Comparison of ENCODE assay signal across 9 cellular contexts in genomic region chr13:51804295-51805172, GRCh38. TPM values are rescaled to one million over a fixed set of nuclear protein-coding genes. Genes with fewer than 3 reads are reported as not detected.
DNase-seq lines count a peak whose midpoint lies in the region; ATAC-seq and TF ChIP-seq lines count a peak whose summit lies in the region.
"Had no signal": no experiment of that assay in that cellular context is flagged by ENCODE, and none has a peak within 500 bp of the region (broad histone marks: within the 10 kb centered on the region; RNA-seq: fewer than 3 reads in every experiment).

No MANE protein-coding gene starts in this region.

- no peak for ATAC-seq in IMR-90 (ENCODE audit: low read depth)

- peaks cover 4% of the 10 kb centered on the region; the same call in 1 of the 2 replicates for H3K9me1 ChIP-seq in IMR-90 (ENCODE audit: insufficient read depth, low read length)

- H3K4me1 Mint-ChIP-seq in activated T-helper 1 cell treated with anti-CD3 and anti-CD28 coated beads, Interleukin-12 subunit alpha, Interleukin-12 subunit beta, Interleukin-2, Interleukin-4 antibody, amounts not matched to agents 30 ng/mL and 10 ng/mL and 1 ng/mL, durations not matched to agents 14 hours and 24 hours and 36 hours (ENCODE audit: low read depth), result peaks cover 49% of the 10 kb centered on the region

- H3K4me2 ChIP-seq in BLaER1, result peak overlapping the region; percentile 89
- H3K4me2 ChIP-seq in IMR-90 (ENCODE audit: low read depth, low read length), result peak overlapping the region; percentile 45

- peak overlapping the region; percentile 94 for H3K27ac Mint-ChIP-seq in activated T-helper 1 cell treated with anti-CD3 and anti-CD28 coated beads, Interleukin-12 subunit alpha, Interleukin-12 subunit beta, Interleukin-2, Interleukin-4 antibody, amounts not matched to agents 30 ng/mL and 10 ng/mL and 1 ng/mL, durations not matched to agents 14 hours and 24 hours and 36 hours

- dilution Hi-C loops in IMR-90 (cut with HindIII; ENCODE audit: low sequenced_read_pairs, unreplicated experiment), result no loop called here

- no peak for TF ChIP-seq CTCF in IMR-90 (conservative IDR thresholded peaks at IDR 0.05; ENCODE audit: low read depth, low read length)
- peak in 1 of 4 experiments; percentile 5 for TF ChIP-seq CTCF in prostate gland (IDR thresholded peaks at IDR 0.05)

- 12% methylated on average over 17 of the region's 31 CpGs; no CpG with 5 or more reads in 1 of the 2 experiments for whole genome bisulfite sequencing in IMR-90 (ENCODE audit: extremely low coverage in 2 of 2, insufficient read length in 1 of 2), 2 experiments
- 17% methylated on average over 31 of the region's 31 CpGs for WGBS in prostate gland

- peak overlapping the region; percentile 87; the same call in 1 of the 2 replicates for H3K23ac ChIP-seq in IMR-90 (ENCODE audit: low read depth, low read length)

- no peak for TF ChIP-seq RAD21 in IMR-90 (IDR thresholded peaks at IDR 0.05; ENCODE audit: low read length)

- H4K8ac ChIP-seq in IMR-90 (ENCODE audit: low read depth in 2 of 2, low read length in 2 of 2), result peak overlapping the region; percentile 73 to 92

- H3K79me1 ChIP-seq in IMR-90 (ENCODE audit: low read depth in 1 of 2, low read length in 2 of 2), result peaks cover 0 to 9% of the 10 kb centered on the region in 2 experiments; a peak in 1 of 4 replicates

- no peaks in the 10 kb centered on the region for H3K9me3 Mint-ChIP-seq in activated T-helper 1 cell treated with anti-CD3 and anti-CD28 coated beads, Interleukin-12 subunit alpha, Interleukin-12 subunit beta, Interleukin-2, Interleukin-4 antibody, amounts not matched to agents 30 ng/mL and 10 ng/mL and 1 ng/mL, durations not matched to agents 14 hours and 24 hours and 36 hours

- intact Hi-C loops in IMR-90 (cut with micrococcal nuclease) (loop anchor here (5.0 to 10.0 kb wide), 2 partner anchors 352 to 580 kb away; partner anchors contain the start of genes FAM124A and INTS6), prostate gland (cut with DNase I) (no loop called here)
- intact Hi-C loops in activated T-helper 1 cell treated with anti-CD3 and anti-CD28 coated beads, Interleukin-12 subunit alpha, Interleukin-12 subunit beta, Interleukin-2, Interleukin-4 antibody, amounts not matched to agents 30 ng/mL and 10 ng/mL and 1 ng/mL, durations not matched to agents 14 hours and 24 hours and 36 hours (cut with micrococcal nuclease), result loop anchor here (1.0 to 10.0 kb wide), 8 partner anchors 11 to 1440 kb away; partner anchors contain the start of genes ALG11, CKAP2 and TMEM272

- H2BK120ac ChIP-seq in IMR-90 (ENCODE audit: low read depth, low read length), result peak overlapping the region; percentile 25; the same call in 1 of the 2 replicates

- in situ Hi-C loops in IMR-90 (cut with MboI; ENCODE audit: low sequenced_read_pairs), result no loop called here

- H3K4me1 ChIP-seq in BLaER1 (peaks cover 58% of the 10 kb centered on the region), IMR-90 (ENCODE audit: control insufficient read depth, insufficient read depth, low read length) (peaks cover 4% of the 10 kb centered on the region), prostate gland (replicated peaks) (peaks cover 18% of the 10 kb centered on the region)

- no peaks in the 10 kb centered on the region for H3K27me3 ChIP-seq in BLaER1
- no peaks in the 10 kb centered on the region for H3K27me3 ChIP-seq in IMR-90 (ENCODE audit: control insufficient read depth, insufficient read depth, low read length)
- no peaks in the 10 kb centered on the region for H3K27me3 ChIP-seq in prostate gland (replicated peaks; ENCODE audit: insufficient read depth)

- no peak overlapping the region for H2BK15ac ChIP-seq in IMR-90 (ENCODE audit: low read depth, low read length)

- CTCF ChIA-PET in IMR-90 (lab: Yijun Ruan, JAX), result no interaction called here

- peak overlapping the region; percentile 90 for H3K4me3 Mint-ChIP-seq in activated T-helper 1 cell treated with anti-CD3 and anti-CD28 coated beads, Interleukin-12 subunit alpha, Interleukin-12 subunit beta, Interleukin-2, Interleukin-4 antibody, amounts not matched to agents 30 ng/mL and 10 ng/mL and 1 ng/mL, durations not matched to agents 14 hours and 24 hours and 36 hours

- H4K20me1 ChIP-seq in BLaER1 (no peaks in the 10 kb centered on the region), IMR-90 (ENCODE audit: insufficient read depth, low read length) (no peaks in the 10 kb centered on the region)

- H2BK20ac ChIP-seq in IMR-90 (ENCODE audit: low read depth, low read length), result no peak overlapping the region

- no peaks in the 10 kb centered on the region for H3K27me3 Mint-ChIP-seq in activated T-helper 1 cell treated with anti-CD3 and anti-CD28 coated beads, Interleukin-12 subunit alpha, Interleukin-12 subunit beta, Interleukin-2, Interleukin-4 antibody, amounts not matched to agents 30 ng/mL and 10 ng/mL and 1 ng/mL, durations not matched to agents 14 hours and 24 hours and 36 hours (ENCODE audit: insufficient read depth)

- H3K9me3 ChIP-seq in BLaER1 (no peaks in the 10 kb centered on the region), IMR-90 (ENCODE audit: control insufficient read depth, insufficient read depth, low read length) (no peaks in the 10 kb centered on the region), prostate gland (no peaks in the 10 kb centered on the region)

- H3K9ac ChIP-seq in BLaER1 (peak overlapping the region; percentile 92), IMR-90 (ENCODE audit: low read depth, low read length) (peak overlapping the region; percentile 3; the same call in 1 of the 2 replicates)

- peak overlapping the region; percentile 92 for H3K4me3 ChIP-seq in BLaER1
- peak overlapping the region; percentile 84 for H3K4me3 ChIP-seq in IMR-90 (ENCODE audit: insufficient read depth, low read depth, low read length)
- H3K4me3 ChIP-seq in prostate gland, result peak overlapping the region; percentile 83 to 96

- TF ChIP-seq POLR2A in IMR-90 (IDR thresholded peaks at IDR 0.05; ENCODE audit: low read depth, low read length) (no peak), prostate gland (IDR thresholded peaks at IDR 0.05) (peak; percentile 1)

- peak overlapping the region; percentile 66 for H4K91ac ChIP-seq in IMR-90 (ENCODE audit: insufficient read depth, low read depth, low read length)

- DNase-seq in IMR-90 (no peak), globus pallidus (ENCODE audit: low spot score) (peak; percentile 70), prostate gland (ENCODE audit: low spot score) (peak; percentile 28), LoVo (ENCODE audit: low spot score) (no peak), mesenteric fat pad (ENCODE audit: low spot score) (no peak), MV-4-11 (lab: John Stamatoyannopoulos, UW) (no peak)
- DNase-seq in activated T-helper 1 cell treated with anti-CD3 and anti-CD28 coated beads, Interleukin-12 subunit alpha, Interleukin-12 subunit beta, Interleukin-2, Interleukin-4 antibody, amounts not matched to agents 30 ng/mL and 10 ng/mL and 1 ng/mL, durations not matched to agents 14 hours and 24 hours and 36 hours (ENCODE audit: low spot score), result no peak

- peak overlapping the region; percentile 72 for H3K4ac ChIP-seq in IMR-90 (ENCODE audit: low read depth, low read length)

- BruUV-seq in IMR-90 (replicated peaks; lab: Mats Ljungman, UMichigan), result no TSS peak

- H3K18ac ChIP-seq in IMR-90 (ENCODE audit: low read depth, low read length), result no peak overlapping the region; the same call in 1 of the 2 replicates

- H3K36me3 Mint-ChIP-seq in activated T-helper 1 cell treated with anti-CD3 and anti-CD28 coated beads, Interleukin-12 subunit alpha, Interleukin-12 subunit beta, Interleukin-2, Interleukin-4 antibody, amounts not matched to agents 30 ng/mL and 10 ng/mL and 1 ng/mL, durations not matched to agents 14 hours and 24 hours and 36 hours (ENCODE audit: low read depth), result peaks cover 7% of the 10 kb centered on the region

- peak overlapping the region; percentile 71; the same call in 1 of the 2 replicates for H2AK5ac ChIP-seq in IMR-90 (ENCODE audit: low read depth, low read length)

- H2AFZ ChIP-seq in IMR-90 (replicated peaks; ENCODE audit: low read length, poor library complexity), result peak overlapping the region; percentile 98

- H3K27ac ChIP-seq in BLaER1, result peak overlapping the region; percentile 96
- H3K27ac ChIP-seq in IMR-90 (ENCODE audit: insufficient read depth, low read length), result peak overlapping the region; percentile 1; the same call in 1 of the 2 replicates
- H3K27ac ChIP-seq in prostate gland, result peak overlapping the region; percentile 99

- H2BK5ac ChIP-seq in IMR-90 (ENCODE audit: low read depth, low read length, poor library complexity, severe bottlenecking), result no peak overlapping the region

- peak overlapping the region; percentile 61; the same call in 1 of the 2 replicates for H3K14ac ChIP-seq in IMR-90 (replicated peaks; ENCODE audit: low read depth, low read length)

- H2AK9ac ChIP-seq in IMR-90 (replicated peaks; ENCODE audit: low read depth, low read length, poor library complexity), result peak overlapping the region; percentile 76

- POLR2A ChIA-PET in IMR-90 (lab: Charles Lee; ENCODE audit: unreplicated experiment), result no interaction called here

- H3K56ac ChIP-seq in IMR-90 (ENCODE audit: extremely low read depth, insufficient read depth, low read length), result no peak overlapping the region

- peak overlapping the region; percentile 24 for H4K5ac ChIP-seq in IMR-90 (ENCODE audit: low read depth, low read length)

- H3K36me3 ChIP-seq in BLaER1, result no peaks in the 10 kb centered on the region
- no peaks in the 10 kb centered on the region for H3K36me3 ChIP-seq in IMR-90 (ENCODE audit: control insufficient read depth, insufficient read depth, low read length)
- H3K36me3 ChIP-seq in prostate gland, result no peaks in the 10 kb centered on the region

RNA-seq across cellular contexts. Expression of gene DHRS12, which starts 0.6 kb away (rescaled TPM):
- total RNA-seq in IMR-90 (2012; rRNA removed) (1.3 and 1.9 TPM in 2 replicates), prostate gland (10 to 100 TPM; 18.7 to 19.8 TPM), mesenteric fat pad (14.8 TPM)
- polyA plus RNA-seq in IMR-90 (2012; rRNA removed), result 1.5 and 1.6 TPM in 2 replicates
- 1.2 and 1.5 TPM in 2 replicates for polyA plus RNA-seq in IMR-90 (2012; cell fraction: cytosol; rRNA removed)
- 3.7 TPM in 2 replicates for polyA plus RNA-seq in IMR-90 (2012; cell fraction: nucleus; rRNA removed; ENCODE audit: low replicate concordance)
- total RNA-seq in activated T-helper 1 cell treated with anti-CD3 and anti-CD28 coated beads, Interleukin-12 subunit alpha, Interleukin-12 subunit beta, Interleukin-2, Interleukin-4 antibody, amounts not matched to agents 30 ng/mL and 10 ng/mL and 1 ng/mL, durations not matched to agents 14 hours and 24 hours and 36 hours, result 3.3 and 3.5 TPM in 2 replicates

RNA-seq across cellular contexts. Expression of gene TMEM272, which starts 40.4 kb away (rescaled TPM):
- total RNA-seq in IMR-90 (2012; rRNA removed), result not detected in 2 replicates
- polyA plus RNA-seq in IMR-90 (2012; rRNA removed), result not detected in 2 replicates
- polyA plus RNA-seq in IMR-90 (2012; cell fraction: cytosol; rRNA removed), result not detected in 2 replicates
- polyA plus RNA-seq in IMR-90 (2012; cell fraction: nucleus; rRNA removed; ENCODE audit: low replicate concordance), result not detected in 2 replicates
- total RNA-seq in activated T-helper 1 cell treated with anti-CD3 and anti-CD28 coated beads, Interleukin-12 subunit alpha, Interleukin-12 subunit beta, Interleukin-2, Interleukin-4 antibody, amounts not matched to agents 30 ng/mL and 10 ng/mL and 1 ng/mL, durations not matched to agents 14 hours and 24 hours and 36 hours, result 0.26 and 0.88 TPM in 2 replicates
- total RNA-seq in prostate gland, result under 1 TPM in 1 of 2 donors, not detected in 1; 0.28 TPM
- 0.32 TPM for total RNA-seq in mesenteric fat pad
- total RNA-seq: pulmonary artery endothelial cell had no signal

RNA-seq across cellular contexts. Expression of gene CCDC70, which starts 57.2 kb away (rescaled TPM):
- total RNA-seq in IMR-90 (2012; rRNA removed), result not detected in 2 replicates
- polyA plus RNA-seq in IMR-90 (2012; rRNA removed), result not detected in 2 replicates
- not detected in 2 replicates for polyA plus RNA-seq in IMR-90 (2012; cell fraction: cytosol; rRNA removed)
- not detected in 2 replicates for polyA plus RNA-seq in IMR-90 (2012; cell fraction: nucleus; rRNA removed; ENCODE audit: low replicate concordance)
- total RNA-seq in activated T-helper 1 cell treated with anti-CD3 and anti-CD28 coated beads, Interleukin-12 subunit alpha, Interleukin-12 subunit beta, Interleukin-2, Interleukin-4 antibody, amounts not matched to agents 30 ng/mL and 10 ng/mL and 1 ng/mL, durations not matched to agents 14 hours and 24 hours and 36 hours, result not detected in 2 replicates
- total RNA-seq in prostate gland, result 10 to 100 TPM in 1 of 2 donors, not detected in 1; 11.5 TPM
- not detected for total RNA-seq in mesenteric fat pad
- total RNA-seq: pulmonary artery endothelial cell had no signal

Comparison
In these comparisons a context has a peak if more than half of its experiments do, and no peak if none do; other contexts are left out.
1. H3K27ac ChIP-seq: peak in every context shown above with its lines; median percentile 99 in prostate gland; 96 in BLaER1; 1 in IMR-90.
2. DNase-seq: peak in globus pallidus (single experiment) and prostate gland (single experiment); none in IMR-90 (single experiment), activated T-helper 1 cell treated with anti-CD3 and anti-CD28 coated beads, Interleukin-12 subunit alpha, Interleukin-12 subunit beta, Interleukin-2, Interleukin-4 antibody, amounts not matched to agents 30 ng/mL and 10 ng/mL and 1 ng/mL, durations not matched to agents 14 hours and 24 hours and 36 hours (single experiment), LoVo (single experiment), mesenteric fat pad (single experiment) and MV-4-11 (single experiment).
3. Peak in every context shown above with its lines, with median percentiles within 50 percentile points of each other: H3K4me3 ChIP-seq.